1 cellular context compared by ENCODE assay signal in genomic region chr1:88892146-88892877, GRCh38.
A peak's percentile ranks its signal among the peaks of the same experiment; 100 is the strongest.
TF ChIP-seq lines count a peak whose summit lies in the region.

No MANE protein-coding gene starts in this region.

TF ChIP-seq in HepG2, 621 proteins besides CTCF, POLR2A, EP300 and RAD21 (continued from another document and continues in another):
- TF ChIP-seq ZNF646 (CRISPR knock-in tag; IDR thresholded peaks at IDR 0.05) (peak; percentile 97), ZNF260 (CRISPR knock-in tag; IDR thresholded peaks at IDR 0.05; ENCODE audit: borderline replicate concordance, low read depth) (no peak), TP53 (CRISPR knock-in tag; conservative IDR thresholded peaks at IDR 0.05) (no peak), MAX (IDR thresholded peaks at IDR 0.05) (0 out of 2 replicates have a peak, but pooled peaks have one; percentile 45), ZBTB40 (IDR thresholded peaks at IDR 0.05) (no peak), ZBTB40 (CRISPR knock-in tag; IDR thresholded peaks at IDR 0.05) (no peak), ZNF512 (CRISPR knock-in tag; IDR thresholded peaks at IDR 0.05) (no peak), PHF21A (CRISPR knock-in tag; IDR thresholded peaks at IDR 0.05) (0 out of 2 replicates have a peak, but pooled peaks have one; percentile 38), TMF1 (CRISPR knock-in tag; IDR thresholded peaks at IDR 0.05; ENCODE audit: low read depth) (0 out of 2 replicates have a peak, but pooled peaks have one; percentile 9), ZHX1 (CRISPR knock-in tag; IDR thresholded peaks at IDR 0.05; ENCODE audit: low read depth) (no peak), CBX1 (IDR thresholded peaks at IDR 0.05; ENCODE audit: low read depth) (no peak), PTBP1 (IDR thresholded peaks at IDR 0.05; ENCODE audit: low read depth, low read length, poor library complexity, severe bottlenecking) (no peak), IKZF1 (IDR thresholded peaks at IDR 0.05) (no peak), NAIF1 (CRISPR knock-in tag; IDR thresholded peaks at IDR 0.05; ENCODE audit: borderline replicate concordance) (no peak), SPEN (CRISPR knock-in tag; IDR thresholded peaks at IDR 0.05; ENCODE audit: low read depth) (0 out of 2 replicates have a peak, but pooled peaks have one; percentile 24), TERF1 (CRISPR knock-in tag; IDR thresholded peaks at IDR 0.05) (no peak), ZNF660 (CRISPR knock-in tag; IDR thresholded peaks at IDR 0.05; ENCODE audit: borderline replicate concordance, low read depth) (no peak), ZUFSP (CRISPR knock-in tag; IDR thresholded peaks at IDR 0.05; ENCODE audit: borderline replicate concordance) (no peak), HMGXB4 (CRISPR knock-in tag; IDR thresholded peaks at IDR 0.05; ENCODE audit: borderline replicate concordance in 1 of 2, low read depth in 1 of 2) (peak in 1 of 2 experiments; percentile 64; a peak in 1 of 4 replicates), GATAD1 (CRISPR knock-in tag; IDR thresholded peaks at IDR 0.05) (no peak; the same call in 1 of the 2 replicates), ZNF777 (CRISPR knock-in tag; IDR thresholded peaks at IDR 0.05) (no peak), TAF1 (CRISPR knock-in tag; IDR thresholded peaks at IDR 0.05) (peak; percentile 11; the same call in 1 of the 2 replicates), PHF20 (CRISPR knock-in tag; IDR thresholded peaks at IDR 0.05) (peak; percentile 63), DRAP1 (CRISPR knock-in tag; IDR thresholded peaks at IDR 0.05) (peak; percentile 98)
